Comparison of ENCODE assay signal across 1 cellular context in genomic region chr1:36128905-36129206, GRCh38.
TF ChIP-seq lines count a peak whose summit lies in the region.

No MANE protein-coding gene starts in this region.

TF ChIP-seq in K562, 482 proteins besides CTCF, POLR2A, EP300 and RAD21:
- TF ChIP-seq ZNF639 (CRISPR knock-in tag; conservative IDR thresholded peaks at IDR 0.05 in 1 of 2, IDR thresholded peaks at IDR 0.05 in 1 of 2) (no peak), ZNF436 (CRISPR knock-in tag; IDR thresholded peaks at IDR 0.05) (no peak), RCOR1 (IDR thresholded peaks at IDR 0.05; ENCODE audit: borderline replicate concordance in 1 of 2, low read depth in 2 of 2, low read length in 2 of 2) (peak in 1 of 2 experiments; percentile 42; a peak in 1 of 4 replicates), BCOR (IDR thresholded peaks at IDR 0.05) (peak; percentile 95), ESRRA (IDR thresholded peaks at IDR 0.05; ENCODE audit: borderline replicate concordance, low read depth) (peak; percentile 23; the same call in 1 of the 2 replicates), MAFF (IDR thresholded peaks at IDR 0.05; ENCODE audit: low read length) (no peak), ZNF354B (CRISPR knock-in tag; IDR thresholded peaks at IDR 0.05) (no peak), SP1 (CRISPR knock-in tag; IDR thresholded peaks at IDR 0.05) (no peak), NUFIP1 (IDR thresholded peaks at IDR 0.05; ENCODE audit: partially characterized antibody) (no peak), USF2 (CRISPR knock-in tag; IDR thresholded peaks at IDR 0.05) (no peak), NFIC (IDR thresholded peaks at IDR 0.05) (no peak), CSDE1 (IDR thresholded peaks at IDR 0.05) (no peak), RBM25 (IDR thresholded peaks at IDR 0.05; ENCODE audit: low read depth, low read length, severe bottlenecking) (peak; percentile 94), TSHZ1 (CRISPR knock-in tag; IDR thresholded peaks at IDR 0.05) (no peak), POLR2H (tag; IDR thresholded peaks at IDR 0.05; ENCODE audit: low read depth) (no peak), PHB (CRISPR knock-in tag; IDR thresholded peaks at IDR 0.05) (no peak), ZNF24 (IDR thresholded peaks at IDR 0.05) (peak; percentile 11; the same call in 1 of the 2 replicates), ZNF609 (CRISPR knock-in tag; IDR thresholded peaks at IDR 0.05; ENCODE audit: borderline replicate concordance) (no peak), IFI16 (CRISPR knock-in tag; IDR thresholded peaks at IDR 0.05) (no peak), BCLAF1 (IDR thresholded peaks at IDR 0.05; ENCODE audit: borderline replicate concordance in 1 of 2, control insufficient read depth in 1 of 2, low read depth in 2 of 2, low read length in 1 of 2) (no peak), ZNF398 (CRISPR knock-in tag; IDR thresholded peaks at IDR 0.05) (no peak), HDAC2 (IDR thresholded peaks at IDR 0.05) (0 out of 2 replicates have a peak, but pooled peaks have one; percentile 57), MIER1 (IDR thresholded peaks at IDR 0.05; ENCODE audit: low read depth) (no peak), HLTF (IDR thresholded peaks at IDR 0.05) (no peak), ZEB2 (IDR thresholded peaks at IDR 0.05) (no peak), ADNP (tag; IDR thresholded peaks at IDR 0.05) (peak; percentile 91), TAF1 (IDR thresholded peaks at IDR 0.05; ENCODE audit: control insufficient read depth, extremely low read depth, insufficient read depth, low read length, severe bottlenecking) (no peak), FOXO4 (CRISPR knock-in tag; IDR thresholded peaks at IDR 0.05) (no peak), ZNF518B (CRISPR knock-in tag; IDR thresholded peaks at IDR 0.05) (no peak), CHD4 (IDR thresholded peaks at IDR 0.05; ENCODE audit: insufficient read depth, insufficient replicate concordance, low read depth, low read length, poor library complexity, severe bottlenecking) (peak; percentile 59), RBM22 (IDR thresholded peaks at IDR 0.05; ENCODE audit: low read depth, low read length, poor library complexity, severe bottlenecking) (no peak), GATAD2A (IDR thresholded peaks at IDR 0.05) (no peak), HDAC1 (IDR thresholded peaks at IDR 0.05) (0 out of 4 replicates have a peak, but pooled peaks of 1 of the 2 experiments have one; percentile 26), ZNF324 (CRISPR knock-in tag; IDR thresholded peaks at IDR 0.05) (no peak), ZNF165 (CRISPR knock-in tag; IDR thresholded peaks at IDR 0.05; ENCODE audit: borderline replicate concordance) (no peak), KDM1A (IDR thresholded peaks at IDR 0.05) (peak; percentile 74 to 83), SMARCA5 (IDR thresholded peaks at IDR 0.05) (peak; percentile 14; the same call in 1 of the 2 replicates), PML (IDR thresholded peaks at IDR 0.05; ENCODE audit: low read length) (no peak), ZNF431 (CRISPR knock-in tag; IDR thresholded peaks at IDR 0.05) (no peak)
